1 cellular context compared by ENCODE assay signal in the genomic region with DNA sequence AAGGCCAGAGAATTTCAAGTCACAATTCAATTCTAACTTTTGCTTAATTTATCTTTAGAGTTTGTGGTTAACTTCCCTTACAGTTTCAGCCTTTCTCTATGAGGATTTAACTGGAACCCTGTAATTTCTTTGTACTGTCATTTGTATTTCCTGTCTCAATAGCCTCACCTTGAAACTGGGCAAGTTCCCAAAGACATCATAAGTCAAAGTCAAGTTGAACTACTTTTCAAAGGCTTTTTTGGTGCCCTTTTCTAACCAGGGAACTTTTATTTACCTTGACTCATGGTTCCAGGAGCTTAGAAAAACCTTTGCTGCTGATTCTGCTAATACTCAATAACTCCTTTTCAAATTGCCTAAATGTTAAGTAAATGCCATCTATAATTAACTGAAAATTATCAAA.
TF ChIP-seq lines count a peak whose summit lies in the region.

No MANE protein-coding gene starts in this region.

TF ChIP-seq in HepG2, 621 proteins besides CTCF, POLR2A, EP300 and RAD21 (continued from another document and continues in another):
- TF ChIP-seq ZBTB10 (CRISPR knock-in tag; IDR thresholded peaks at IDR 0.05; ENCODE audit: borderline replicate concordance) = no peak
- no peak for TF ChIP-seq ATF7 (IDR thresholded peaks at IDR 0.05)
- no peak for TF ChIP-seq ATF7 (CRISPR knock-in tag; IDR thresholded peaks at IDR 0.05)
- peak; percentile 76 for TF ChIP-seq ZGPAT (CRISPR knock-in tag; IDR thresholded peaks at IDR 0.05)
- TF ChIP-seq, protein P1, sequence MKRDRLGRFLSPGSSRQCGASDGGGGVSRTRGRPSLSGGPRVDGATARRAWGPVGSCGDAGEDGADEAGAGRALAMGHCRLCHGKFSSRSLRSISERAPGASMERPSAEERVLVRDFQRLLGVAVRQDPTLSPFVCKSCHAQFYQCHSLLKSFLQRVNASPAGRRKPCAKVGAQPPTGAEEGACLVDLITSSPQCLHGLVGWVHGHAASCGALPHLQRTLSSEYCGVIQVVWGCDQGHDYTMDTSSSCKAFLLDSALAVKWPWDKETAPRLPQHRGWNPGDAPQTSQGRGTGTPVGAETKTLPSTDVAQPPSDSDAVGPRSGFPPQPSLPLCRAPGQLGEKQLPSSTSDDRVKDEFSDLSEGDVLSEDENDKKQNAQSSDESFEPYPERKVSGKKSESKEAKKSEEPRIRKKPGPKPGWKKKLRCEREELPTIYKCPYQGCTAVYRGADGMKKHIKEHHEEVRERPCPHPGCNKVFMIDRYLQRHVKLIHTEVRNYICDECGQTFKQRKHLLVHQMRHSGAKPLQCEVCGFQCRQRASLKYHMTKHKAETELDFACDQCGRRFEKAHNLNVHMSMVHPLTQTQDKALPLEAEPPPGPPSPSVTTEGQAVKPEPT (CRISPR knock-in tag; IDR thresholded peaks at IDR 0.05; ENCODE audit: low read depth) = no peak
- 0 out of 2 replicates have a peak, but pooled peaks have one; percentile 42 for TF ChIP-seq CEBPG (CRISPR knock-in tag; IDR thresholded peaks at IDR 0.05)
- no peak for TF ChIP-seq ZNF44 (CRISPR knock-in tag; IDR thresholded peaks at IDR 0.05)
- TF ChIP-seq ETV6 (CRISPR knock-in tag; conservative IDR thresholded peaks at IDR 0.05) = no peak
- TF ChIP-seq, protein P2, sequence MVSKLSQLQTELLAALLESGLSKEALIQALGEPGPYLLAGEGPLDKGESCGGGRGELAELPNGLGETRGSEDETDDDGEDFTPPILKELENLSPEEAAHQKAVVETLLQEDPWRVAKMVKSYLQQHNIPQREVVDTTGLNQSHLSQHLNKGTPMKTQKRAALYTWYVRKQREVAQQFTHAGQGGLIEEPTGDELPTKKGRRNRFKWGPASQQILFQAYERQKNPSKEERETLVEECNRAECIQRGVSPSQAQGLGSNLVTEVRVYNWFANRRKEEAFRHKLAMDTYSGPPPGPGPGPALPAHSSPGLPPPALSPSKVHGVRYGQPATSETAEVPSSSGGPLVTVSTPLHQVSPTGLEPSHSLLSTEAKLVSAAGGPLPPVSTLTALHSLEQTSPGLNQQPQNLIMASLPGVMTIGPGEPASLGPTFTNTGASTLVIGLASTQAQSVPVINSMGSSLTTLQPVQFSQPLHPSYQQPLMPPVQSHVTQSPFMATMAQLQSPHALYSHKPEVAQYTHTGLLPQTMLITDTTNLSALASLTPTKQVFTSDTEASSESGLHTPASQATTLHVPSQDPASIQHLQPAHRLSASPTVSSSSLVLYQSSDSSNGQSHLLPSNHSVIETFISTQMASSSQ (IDR thresholded peaks at IDR 0.05; ENCODE audit: low read depth) = peak; percentile 37
- TF ChIP-seq, protein P2 (CRISPR knock-in tag; IDR thresholded peaks at IDR 0.05; ENCODE audit: borderline replicate concordance) = no peak
- peak; percentile 63 for TF ChIP-seq HDAC2 (CRISPR knock-in tag; IDR thresholded peaks at IDR 0.05)
- TF ChIP-seq, protein P3, sequence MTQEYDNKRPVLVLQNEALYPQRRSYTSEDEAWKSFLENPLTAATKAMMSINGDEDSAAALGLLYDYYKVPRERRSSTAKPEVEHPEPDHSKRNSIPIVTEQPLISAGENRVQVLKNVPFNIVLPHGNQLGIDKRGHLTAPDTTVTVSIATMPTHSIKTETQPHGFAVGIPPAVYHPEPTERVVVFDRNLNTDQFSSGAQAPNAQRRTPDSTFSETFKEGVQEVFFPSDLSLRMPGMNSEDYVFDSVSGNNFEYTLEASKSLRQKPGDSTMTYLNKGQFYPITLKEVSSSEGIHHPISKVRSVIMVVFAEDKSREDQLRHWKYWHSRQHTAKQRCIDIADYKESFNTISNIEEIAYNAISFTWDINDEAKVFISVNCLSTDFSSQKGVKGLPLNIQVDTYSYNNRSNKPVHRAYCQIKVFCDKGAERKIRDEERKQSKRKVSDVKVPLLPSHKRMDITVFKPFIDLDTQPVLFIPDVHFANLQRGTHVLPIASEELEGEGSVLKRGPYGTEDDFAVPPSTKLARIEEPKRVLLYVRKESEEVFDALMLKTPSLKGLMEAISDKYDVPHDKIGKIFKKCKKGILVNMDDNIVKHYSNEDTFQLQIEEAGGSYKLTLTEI (CRISPR knock-in tag; conservative IDR thresholded peaks at IDR 0.05) = no peak
- no peak for TF ChIP-seq NFE2L2 (IDR thresholded peaks at IDR 0.05; ENCODE audit: low read length)
- no peak for TF ChIP-seq SMARCE1 (IDR thresholded peaks at IDR 0.05; ENCODE audit: borderline replicate concordance)
- TF ChIP-seq ZKSCAN5 (CRISPR knock-in tag; IDR thresholded peaks at IDR 0.05) = no peak
- no peak; the same call in 1 of the 2 replicates for TF ChIP-seq ZNF816 (CRISPR knock-in tag; IDR thresholded peaks at IDR 0.05; ENCODE audit: borderline replicate concordance)
- TF ChIP-seq STAT5B (CRISPR knock-in tag; IDR thresholded peaks at IDR 0.05) = no peak
- TF ChIP-seq GZF1 (CRISPR knock-in tag; IDR thresholded peaks at IDR 0.05) = no peak
- TF ChIP-seq SOX6 (IDR thresholded peaks at IDR 0.05) = no peak
- peak; percentile 78 for TF ChIP-seq SOX6 (CRISPR knock-in tag; IDR thresholded peaks at IDR 0.05)
- TF ChIP-seq MXD4 (CRISPR knock-in tag; IDR thresholded peaks at IDR 0.05) = no peak
- TF ChIP-seq IRF2 (CRISPR knock-in tag; IDR thresholded peaks at IDR 0.05) = peak; percentile 66; the same call in 1 of the 2 replicates
- TF ChIP-seq, protein P4, sequence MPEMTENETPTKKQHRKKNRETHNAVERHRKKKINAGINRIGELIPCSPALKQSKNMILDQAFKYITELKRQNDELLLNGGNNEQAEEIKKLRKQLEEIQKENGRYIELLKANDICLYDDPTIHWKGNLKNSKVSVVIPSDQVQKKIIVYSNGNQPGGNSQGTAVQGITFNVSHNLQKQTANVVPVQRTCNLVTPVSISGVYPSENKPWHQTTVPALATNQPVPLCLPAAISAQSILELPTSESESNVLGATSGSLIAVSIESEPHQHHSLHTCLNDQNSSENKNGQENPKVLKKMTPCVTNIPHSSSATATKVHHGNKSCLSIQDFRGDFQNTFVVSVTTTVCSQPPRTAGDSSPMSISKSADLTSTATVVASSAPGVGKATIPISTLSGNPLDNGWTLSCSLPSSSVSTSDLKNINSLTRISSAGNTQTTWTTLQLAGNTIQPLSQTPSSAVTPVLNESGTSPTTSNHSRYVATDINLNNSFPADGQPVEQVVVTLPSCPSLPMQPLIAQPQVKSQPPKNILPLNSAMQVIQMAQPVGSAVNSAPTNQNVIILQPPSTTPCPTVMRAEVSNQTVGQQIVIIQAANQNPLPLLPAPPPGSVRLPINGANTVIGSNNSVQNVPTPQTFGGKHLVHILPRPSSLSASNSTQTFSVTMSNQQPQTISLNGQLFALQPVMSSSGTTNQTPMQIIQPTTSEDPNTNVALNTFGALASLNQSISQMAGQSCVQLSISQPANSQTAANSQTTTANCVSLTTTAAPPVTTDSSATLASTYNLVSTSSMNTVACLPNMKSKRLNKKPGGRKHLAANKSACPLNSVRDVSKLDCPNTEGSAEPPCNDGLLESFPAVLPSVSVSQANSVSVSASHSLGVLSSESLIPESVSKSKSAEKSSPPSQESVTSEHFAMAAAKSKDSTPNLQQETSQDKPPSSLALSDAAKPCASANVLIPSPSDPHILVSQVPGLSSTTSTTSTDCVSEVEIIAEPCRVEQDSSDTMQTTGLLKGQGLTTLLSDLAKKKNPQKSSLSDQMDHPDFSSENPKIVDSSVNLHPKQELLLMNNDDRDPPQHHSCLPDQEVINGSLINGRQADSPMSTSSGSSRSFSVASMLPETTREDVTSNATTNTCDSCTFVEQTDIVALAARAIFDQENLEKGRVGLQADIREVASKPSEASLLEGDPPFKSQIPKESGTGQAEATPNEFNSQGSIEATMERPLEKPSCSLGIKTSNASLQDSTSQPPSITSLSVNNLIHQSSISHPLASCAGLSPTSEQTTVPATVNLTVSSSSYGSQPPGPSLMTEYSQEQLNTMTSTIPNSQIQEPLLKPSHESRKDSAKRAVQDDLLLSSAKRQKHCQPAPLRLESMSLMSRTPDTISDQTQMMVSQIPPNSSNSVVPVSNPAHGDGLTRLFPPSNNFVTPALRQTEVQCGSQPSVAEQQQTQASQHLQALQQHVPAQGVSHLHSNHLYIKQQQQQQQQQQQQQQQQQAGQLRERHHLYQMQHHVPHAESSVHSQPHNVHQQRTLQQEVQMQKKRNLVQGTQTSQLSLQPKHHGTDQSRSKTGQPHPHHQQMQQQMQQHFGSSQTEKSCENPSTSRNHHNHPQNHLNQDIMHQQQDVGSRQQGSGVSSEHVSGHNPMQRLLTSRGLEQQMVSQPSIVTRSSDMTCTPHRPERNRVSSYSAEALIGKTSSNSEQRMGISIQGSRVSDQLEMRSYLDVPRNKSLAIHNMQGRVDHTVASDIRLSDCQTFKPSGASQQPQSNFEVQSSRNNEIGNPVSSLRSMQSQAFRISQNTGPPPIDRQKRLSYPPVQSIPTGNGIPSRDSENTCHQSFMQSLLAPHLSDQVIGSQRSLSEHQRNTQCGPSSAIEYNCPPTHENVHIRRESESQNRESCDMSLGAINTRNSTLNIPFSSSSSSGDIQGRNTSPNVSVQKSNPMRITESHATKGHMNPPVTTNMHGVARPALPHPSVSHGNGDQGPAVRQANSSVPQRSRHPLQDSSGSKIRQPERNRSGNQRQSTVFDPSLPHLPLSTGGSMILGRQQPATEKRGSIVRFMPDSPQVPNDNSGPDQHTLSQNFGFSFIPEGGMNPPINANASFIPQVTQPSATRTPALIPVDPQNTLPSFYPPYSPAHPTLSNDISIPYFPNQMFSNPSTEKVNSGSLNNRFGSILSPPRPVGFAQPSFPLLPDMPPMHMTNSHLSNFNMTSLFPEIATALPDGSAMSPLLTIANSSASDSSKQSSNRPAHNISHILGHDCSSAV (CRISPR knock-in tag; IDR thresholded peaks at IDR 0.05; ENCODE audit: borderline replicate concordance) = no peak
- TF ChIP-seq ZNF367 (CRISPR knock-in tag; IDR thresholded peaks at IDR 0.05; ENCODE audit: borderline replicate concordance) = no peak
- TF ChIP-seq ZBTB42 (CRISPR knock-in tag; IDR thresholded peaks at IDR 0.05) = no peak
- TF ChIP-seq, protein P5, sequence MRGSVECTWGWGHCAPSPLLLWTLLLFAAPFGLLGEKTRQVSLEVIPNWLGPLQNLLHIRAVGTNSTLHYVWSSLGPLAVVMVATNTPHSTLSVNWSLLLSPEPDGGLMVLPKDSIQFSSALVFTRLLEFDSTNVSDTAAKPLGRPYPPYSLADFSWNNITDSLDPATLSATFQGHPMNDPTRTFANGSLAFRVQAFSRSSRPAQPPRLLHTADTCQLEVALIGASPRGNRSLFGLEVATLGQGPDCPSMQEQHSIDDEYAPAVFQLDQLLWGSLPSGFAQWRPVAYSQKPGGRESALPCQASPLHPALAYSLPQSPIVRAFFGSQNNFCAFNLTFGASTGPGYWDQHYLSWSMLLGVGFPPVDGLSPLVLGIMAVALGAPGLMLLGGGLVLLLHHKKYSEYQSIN (CRISPR knock-in tag; IDR thresholded peaks at IDR 0.05; ENCODE audit: borderline replicate concordance) = no peak
- no peak for TF ChIP-seq ZNF558 (CRISPR knock-in tag; IDR thresholded peaks at IDR 0.05; ENCODE audit: borderline replicate concordance)
- no peak for TF ChIP-seq ZNF280D (CRISPR knock-in tag; IDR thresholded peaks at IDR 0.05)
